Comparison of ENCODE assay signal across 8 cellular contexts in the genomic region with DNA sequence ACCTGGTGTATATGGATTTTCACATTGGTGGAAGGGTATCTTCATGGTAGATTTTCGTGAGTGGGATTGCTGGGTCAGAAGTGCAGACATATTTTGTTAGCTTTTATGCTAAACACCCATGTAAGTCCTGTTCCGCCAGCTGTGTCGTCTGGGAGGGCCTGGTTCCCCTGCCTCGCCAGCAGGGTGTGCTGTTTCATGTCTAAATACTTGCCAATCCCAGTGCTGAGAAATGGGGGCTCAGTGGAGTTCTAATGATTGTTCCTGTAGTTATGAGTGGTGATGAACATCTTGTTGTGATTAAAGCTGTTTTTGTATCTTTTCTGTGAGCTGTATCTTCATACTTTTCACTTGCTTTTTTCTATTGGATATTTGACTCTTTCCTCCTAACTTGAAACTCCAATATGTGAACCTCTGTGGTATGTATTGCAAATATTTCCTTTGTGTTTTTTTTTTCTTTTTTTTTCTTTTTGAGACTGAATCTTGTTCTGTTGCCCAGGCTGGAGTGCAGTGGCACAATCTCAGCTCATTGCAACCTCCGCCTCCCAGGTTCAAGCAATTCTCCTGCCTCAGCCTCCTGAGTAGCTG. TPM values are rescaled to one million over a fixed set of nuclear protein-coding genes. Genes with fewer than 3 reads are reported as not detected.
DNase-seq lines count a peak whose midpoint lies in the region; ATAC-seq and TF ChIP-seq lines count a peak whose summit lies in the region.

No MANE protein-coding gene starts in this region.

- H3K4me3 Mint-ChIP-seq in activated T-cell treated with anti-CD3 and anti-CD28 coated beads, Interleukin-2, amount 50 U/mL, for 72 hours, result no peak overlapping the region

- no peaks in the 10 kb centered on the region for H3K36me3 Mint-ChIP-seq in activated T-cell treated with anti-CD3 and anti-CD28 coated beads, Interleukin-2, amount 50 U/mL, for 72 hours (ENCODE audit: insufficient read depth in 2 of 2)

- no peak for TF ChIP-seq CTCF in coronary artery (IDR thresholded peaks at IDR 0.05)

- no peak overlapping the region for H3K4me3 ChIP-seq in coronary artery

- H3K27me3 Mint-ChIP-seq in activated T-cell treated with anti-CD3 and anti-CD28 coated beads, Interleukin-2, amount 50 U/mL, for 72 hours (ENCODE audit: low read depth), result no peaks in the 10 kb centered on the region

- H3K4me1 Mint-ChIP-seq in activated T-cell treated with anti-CD3 and anti-CD28 coated beads, Interleukin-2, amount 50 U/mL, for 72 hours (ENCODE audit: low read depth), result peaks cover 6% of the 10 kb centered on the region

- no peak overlapping the region for H3K27ac Mint-ChIP-seq in activated T-cell treated with anti-CD3 and anti-CD28 coated beads, Interleukin-2, amount 50 U/mL, for 72 hours

- H3K9me3 Mint-ChIP-seq in activated T-cell treated with anti-CD3 and anti-CD28 coated beads, Interleukin-2, amount 50 U/mL, for 72 hours, result no peaks in the 10 kb centered on the region

- DNase-seq in NCI-H82 (lab: John Stamatoyannopoulos, UW), result peak; percentile 57
- DNase-seq in NCI-H82 treated with DMSO at 0.1 percent for 48 hours (lab: John Stamatoyannopoulos, UW; ENCODE audit: unreplicated experiment), result no peak
- peak; percentile 5 for DNase-seq in NCI-H446 treated with DMSO at 0.1 percent for 48 hours (lab: John Stamatoyannopoulos, UW)
- DNase-seq in activated T-cell treated with anti-CD3 and anti-CD28 coated beads, Interleukin-2, amount 50 U/mL, for 72 hours, result peak; percentile 16 to 33
- peak; percentile 70 for DNase-seq in hepatic stellate cell (ENCODE audit: low spot score)
- peak; percentile 42 for DNase-seq in stimulated activated CD4-positive, alpha-beta T cell treated with anti-CD3 and anti-CD28 coated beads, Interleukin-4, amount 100 ng/mL, for 24 hours
- no peak for DNase-seq in inferior parietal cortex (ENCODE audit: extremely low spot score)
- no peak for DNase-seq in coronary artery (ENCODE audit: low spot score)

- ATAC-seq in activated T-cell treated with anti-CD3 and anti-CD28 coated beads, Interleukin-2, amount 50 U/mL, for 72 hours (replicated peaks in 1 of 2), result no peak

- H3K27ac ChIP-seq in coronary artery, result no peak overlapping the region

RNA-seq across cellular contexts. Expression of a gene that starts 32.7 kb away (rescaled TPM):
- total RNA-seq in activated T-cell treated with anti-CD3 and anti-CD28 coated beads, Interleukin-2, amount 50 U/mL, for 72 hours, result 10 to 100 TPM; 31.3 to 37.1 TPM

Comparison
In these comparisons a context has a peak if more than half of its experiments do, and no peak if none do; other contexts are left out.
1. DNase-seq: peak in NCI-H82 (single experiment), NCI-H446 treated with DMSO at 0.1 percent for 48 hours (single experiment), activated T-cell treated with anti-CD3 and anti-CD28 coated beads, Interleukin-2, amount 50 U/mL, for 72 hours (2 of 2), hepatic stellate cell (single experiment) and stimulated activated CD4-positive, alpha-beta T cell treated with anti-CD3 and anti-CD28 coated beads, Interleukin-4, amount 100 ng/mL, for 24 hours (single experiment); none in NCI-H82 treated with DMSO at 0.1 percent for 48 hours (single experiment), inferior parietal cortex (single experiment) and coronary artery (single experiment).